In genomic region chr5:998975-999501, GRCh38 we compare ENCODE assay signal across 22 cellular contexts. TPM values are rescaled to one million over a fixed set of nuclear protein-coding genes. Genes with fewer than 3 reads are reported as not detected.
DNase-seq lines count a peak whose midpoint lies in the region; ATAC-seq and TF ChIP-seq lines count a peak whose summit lies in the region.
"Had no signal": no experiment of that assay in that cellular context is flagged by ENCODE, and none has a peak within 500 bp of the region (broad histone marks: within the 10 kb centered on the region; RNA-seq: fewer than 3 reads in every experiment).

No MANE protein-coding gene starts in this region.

- no peak overlapping the region for H2BK12ac ChIP-seq in H9 (ENCODE audit: insufficient read length, low read depth, low read length)

- peak overlapping the region; percentile 76 for H3K27ac ChIP-seq in lower lobe of right lung
- H3K27ac ChIP-seq in caudate nucleus (ENCODE audit: low read depth, low read length) = no peak overlapping the region
- H3K27ac ChIP-seq in H9 (ENCODE audit: insufficient read length, low read depth, low read length) = no peak overlapping the region
- H3K27ac ChIP-seq: epithelial cell of prostate, neutrophil, thoracic aorta had no signal

- intact Hi-C loops in lower lobe of right lung (cut with DNase I) = no loop called here

- no peaks in the 10 kb centered on the region for H3K27me3 ChIP-seq in lower lobe of right lung (ENCODE audit: low read depth)
- H3K27me3 ChIP-seq in H9 (ENCODE audit: insufficient read depth, low read length) = peaks cover 4% of the 10 kb centered on the region; the same call in 1 of the 2 replicates

- no peak overlapping the region for H4K8ac ChIP-seq in H9 (replicated peaks; ENCODE audit: insufficient read length, low read depth, low read length)

- peaks cover 2% of the 10 kb centered on the region for H4K20me1 ChIP-seq in H9 (ENCODE audit: control insufficient read depth, insufficient read depth, insufficient read length)

- TF ChIP-seq CTCF in WTC11 (IDR thresholded peaks at IDR 0.05) (no peak), fibroblast of the aortic adventitia (IDR thresholded peaks at IDR 0.05; ENCODE audit: insufficient read depth, low read length) (no peak), lower lobe of right lung (IDR thresholded peaks at IDR 0.05) (no peak), H9 (conservative IDR thresholded peaks at IDR 0.05) (no peak)

- no peak overlapping the region for H3K14ac ChIP-seq in H9 (ENCODE audit: insufficient read depth, low read length)

- CTCF ChIA-PET in WTC11 (lab: Charles Lee) = interaction anchor here (0.6 to 1.9 kb wide), 4 partner anchors 8 to 38 kb away, joined by 3 to 6 read pairs (median 4); no protein-coding TSS in a partner anchor

- H3K36me3 Mint-ChIP-seq in WTC11 (no peaks in the 10 kb centered on the region), H9 (ENCODE audit: insufficient read depth in 1 of 3, low read depth in 3 of 3) (no peaks in the 10 kb centered on the region)
- H3K36me3 Mint-ChIP-seq: brain, immature natural killer cell had no signal

- no peak overlapping the region for H2BK120ac ChIP-seq in H9 (ENCODE audit: low read depth, low read length, poor library complexity, severe bottlenecking)

- H3T11ph ChIP-seq in H9 (ENCODE audit: low read length) = no peak overlapping the region

- no peak overlapping the region for H3K56ac ChIP-seq in H9 (ENCODE audit: insufficient read length, low read depth, low read length)

- no peaks in the 10 kb centered on the region for H3K9me3 ChIP-seq in lower lobe of right lung
- H3K9me3 ChIP-seq in H9 (ENCODE audit: control insufficient read depth, low read depth, low read length) = no peaks in the 10 kb centered on the region
- H3K9me3 ChIP-seq: neutrophil, thoracic aorta had no signal

- H3K23ac ChIP-seq in H9 (ENCODE audit: insufficient read length, low read depth, low read length) = no peak overlapping the region

- no peak overlapping the region for H3K9ac ChIP-seq in H9 (ENCODE audit: extremely low read depth, insufficient read length, low read length)

- no peak overlapping the region for H2BK5ac ChIP-seq in H9 (ENCODE audit: insufficient read length, low read length)

- H3K27ac Mint-ChIP-seq in WTC11 (no peak overlapping the region), H9 (no peak overlapping the region; a peak in 1 of 7 replicates)
- H3K27ac Mint-ChIP-seq: B cell; brain; dendritic cell treated with granulocyte-macrophage colony-stimulating factor and Interleukin-4, amounts not matched to agents 40 ng/mL and 50 ng/mL, for 4 days; immature natural killer cell; T-helper 17 cell had no signal

- no peak overlapping the region for H2BK15ac ChIP-seq in H9 (ENCODE audit: low read depth, low read length)

- peaks cover 13% of the 10 kb centered on the region for H3K27me3 Mint-ChIP-seq in WTC11 (ENCODE audit: low read depth)
- peaks cover 35% of the 10 kb centered on the region for H3K27me3 Mint-ChIP-seq in H9 (ENCODE audit: low read depth)

- no peak overlapping the region for H2AFZ ChIP-seq in H9 (ENCODE audit: low read length)

- no peak overlapping the region for H2BK20ac ChIP-seq in H9 (ENCODE audit: low read depth, low read length, poor library complexity, severe bottlenecking)

- no peak overlapping the region for H3K4me3 Mint-ChIP-seq in WTC11
- H3K4me3 Mint-ChIP-seq in H9 = no peak overlapping the region
- H3K4me3 Mint-ChIP-seq: B cell; brain; dendritic cell treated with granulocyte-macrophage colony-stimulating factor and Interleukin-4, amounts not matched to agents 40 ng/mL and 50 ng/mL, for 4 days; immature natural killer cell; T-helper 17 cell had no signal

- H3K9me3 Mint-ChIP-seq in WTC11 (no peaks in the 10 kb centered on the region), H9 (no peaks in the 10 kb centered on the region)
- H3K9me3 Mint-ChIP-seq: dendritic cell treated with granulocyte-macrophage colony-stimulating factor and Interleukin-4, amounts not matched to agents 40 ng/mL and 50 ng/mL, for 4 days had no signal

- H3K4me1 Mint-ChIP-seq in WTC11 (peaks cover 6% of the 10 kb centered on the region; the same call in 1 of the 2 replicates), H9 (peaks cover 6 to 7% of the 10 kb centered on the region in 2 experiments)

- H3K4me3 ChIP-seq in fibroblast of the aortic adventitia (ENCODE audit: low read depth, low read length) = no peak overlapping the region
- no peak overlapping the region for H3K4me3 ChIP-seq in lower lobe of right lung
- H3K4me3 ChIP-seq: K562, thoracic aorta had no signal

- H3K79me2 ChIP-seq in H9 (ENCODE audit: insufficient read depth, low read length) = no peaks in the 10 kb centered on the region

- no peak overlapping the region for H3K18ac ChIP-seq in H9 (ENCODE audit: insufficient read length, low read depth, low read length)

- no peaks in the 10 kb centered on the region for H3K36me3 ChIP-seq in lower lobe of right lung
- H3K36me3 ChIP-seq: neutrophil, thoracic aorta had no signal

- H3K4ac ChIP-seq in H9 (ENCODE audit: low read depth, low read length) = no peak overlapping the region

- no peak overlapping the region for H4K91ac ChIP-seq in H9 (ENCODE audit: insufficient read length, low read depth, low read length)

- H3K4me1 ChIP-seq in lower lobe of right lung (peaks cover 20% of the 10 kb centered on the region), H9 (ENCODE audit: insufficient read depth, low read length) (no peaks in the 10 kb centered on the region)

- no CpG with 5 or more reads among the region's 6 CpGs for WGBS in H9 (ENCODE audit: extremely low coverage, insufficient read length, low lambda C conversion rate)

- H3K23me2 ChIP-seq in H9 (ENCODE audit: insufficient read length, low read depth, low read length, poor library complexity, severe bottlenecking) = no peaks in the 10 kb centered on the region

- no peak overlapping the region for H4K5ac ChIP-seq in H9 (ENCODE audit: insufficient read length, low read depth, low read length)

- ATAC-seq in WTC11 = no peak
- ATAC-seq in lower lobe of right lung = peak; percentile 29 to 50
- ATAC-seq: K562, T-helper 17 cell had no signal

- H2AK5ac ChIP-seq in H9 (ENCODE audit: insufficient read length, low read length) = no peak overlapping the region

- no peak overlapping the region for H3K4me2 ChIP-seq in H9 (ENCODE audit: insufficient read depth, insufficient read length, low read length)

- H3K79me1 ChIP-seq in H9 (ENCODE audit: insufficient read depth, low read depth, low read length, poor library complexity, severe bottlenecking) = no peaks in the 10 kb centered on the region

- peak; percentile 5 for DNase-seq in WTC11 (ENCODE audit: low spot score)
- DNase-seq in fibroblast of the aortic adventitia (ENCODE audit: low read depth) = peak; percentile 44
- peak; percentile 39 for DNase-seq in lower lobe of right lung
- peak; percentile 16 for DNase-seq in stimulated activated CD8-positive, alpha-beta memory T cell treated with anti-CD3 and anti-CD28 coated beads, Interleukin-4, amount 100 ng/mL, for 48 hours
- no peak for DNase-seq in caudate nucleus (lab: John Stamatoyannopoulos, UW)
- no peak for DNase-seq in H9
- DNase-seq in NCI-H510A treated with DMSO at 0.1 percent for 48 hours (lab: John Stamatoyannopoulos, UW) = no peak
- DNase-seq in nucleus accumbens (lab: John Stamatoyannopoulos, UW) = no peak
- DNase-seq: activated naive CD4-positive, alpha-beta T cell; immature natural killer cell; NCI-H2029; NCI-H524; SHP77; stimulated activated CD4-positive, alpha-beta T cell treated with anti-CD3 and anti-CD28 coated beads, Interleukin-4, amount 100 ng/mL, for 4 hours; T-helper 17 cell had no signal

- POLR2A ChIA-PET in WTC11 (lab: Charles Lee) = no interaction called here

TF ChIP-seq in WTC11, 78 proteins besides CTCF, POLR2A, EP300 and RAD21 (continues in another document):
- TF ChIP-seq JAZF1 (CRISPR knock-in tag; IDR thresholded peaks at IDR 0.05) (no peak), ZNF232 (CRISPR knock-in tag; IDR thresholded peaks at IDR 0.05) (no peak), ATF2 (CRISPR knock-in tag; IDR thresholded peaks at IDR 0.05; ENCODE audit: borderline replicate concordance, low read depth) (no peak), SMAD4 (CRISPR knock-in tag; IDR thresholded peaks at IDR 0.05) (no peak), NFYB (CRISPR knock-in tag; conservative IDR thresholded peaks at IDR 0.05; ENCODE audit: low read depth) (no peak), ZSCAN18 (CRISPR knock-in tag; IDR thresholded peaks at IDR 0.05) (no peak)

RNA-seq across cellular contexts. Expression of gene NKD2, which starts 9.6 kb away (rescaled TPM):
- 12.8 to 16.6 TPM (median 15.9 TPM) in 3 replicates for total RNA-seq in WTC11 (2021)
- total RNA-seq in fibroblast of the aortic adventitia (ENCODE audit: low replicate concordance) = 0.81 TPM in 1 of 2 replicates, not detected in the other
- 24.1 TPM for total RNA-seq in lower lobe of right lung
- total RNA-seq in H9 (2021) = 7.3 and 7.7 TPM in 2 replicates
- total RNA-seq: T-helper 17 cell had no signal

Comparison
In these comparisons a context has a peak if more than half of its experiments do, and no peak if none do; other contexts are left out.
1. DNase-seq: peak in WTC11 (single experiment), fibroblast of the aortic adventitia (single experiment), lower lobe of right lung (single experiment) and stimulated activated CD8-positive, alpha-beta memory T cell treated with anti-CD3 and anti-CD28 coated beads, Interleukin-4, amount 100 ng/mL, for 48 hours (single experiment); none in caudate nucleus (0 of 61), H9 (single experiment), NCI-H510A treated with DMSO at 0.1 percent for 48 hours (single experiment) and nucleus accumbens (0 of 56).